ENCODE assay signal across 34 cellular contexts in the genomic region with DNA sequence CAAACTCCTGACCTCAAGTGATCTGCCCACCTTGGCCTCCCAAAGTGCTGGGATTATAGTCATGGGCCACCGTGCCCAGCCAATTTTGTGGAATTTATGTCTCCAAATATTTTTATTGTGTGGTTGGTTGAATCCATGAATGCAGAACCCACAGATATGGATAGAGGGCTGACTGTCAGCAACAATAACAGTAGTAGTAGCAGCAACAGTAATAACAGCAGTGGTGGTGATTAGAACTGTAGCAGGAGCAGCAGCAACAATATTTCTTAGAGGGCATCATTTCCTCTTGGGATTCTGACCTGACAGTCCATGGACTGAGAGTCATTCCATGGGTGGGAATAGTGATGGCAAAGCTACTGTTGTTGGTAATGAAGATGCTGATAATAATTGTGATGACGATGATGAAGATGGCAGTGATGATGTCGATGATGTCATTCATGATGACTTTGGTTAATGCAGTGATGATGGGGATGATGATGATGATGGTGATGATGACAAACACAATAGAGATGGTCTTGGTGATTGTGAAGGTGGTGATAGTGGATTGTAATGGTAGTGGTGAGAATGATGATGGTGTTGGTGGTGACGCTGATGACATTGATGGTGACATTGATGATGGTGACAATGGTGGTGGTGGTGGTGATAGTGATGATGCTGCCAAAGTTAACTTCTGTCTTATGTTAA.
"Had no signal": no experiment of that assay in that cellular context is flagged by ENCODE, and none has a peak within 500 bp of the region (broad histone marks: within the 10 kb centered on the region; RNA-seq: fewer than 3 reads in every experiment).

No MANE protein-coding gene starts in this region.

- H3K9me3 Mint-ChIP-seq: activated CD4-positive, alpha-beta memory T cell treated with anti-CD3 and anti-CD28 coated beads, Interleukin-2, amount 10 ng/mL, durations not matched to agents 7 days and 5 days; effector memory CD8-positive, alpha-beta T cell had no signal

- H2AFZ ChIP-seq: hepatocyte had no signal

- DNase-seq: activated CD4-positive, alpha-beta memory T cell treated with anti-CD3 and anti-CD28 coated beads, Interleukin-2, amount 10 ng/mL, durations not matched to agents 7 days and 5 days; activated CD4-positive, alpha-beta T cell treated with anti-CD3 and anti-CD28 coated beads, Interleukin-2, amount 10 ng/mL, durations not matched to agents 24 days and 14 days; activated effector memory CD4-positive, alpha-beta T cell treated with Interleukin-2 at 50 U/mL for 16 hours; activated naive CD4-positive, alpha-beta T cell treated with anti-CD3 and anti-CD28 coated beads, Interleukin-2, amount 50 U/mL, for 16 hours; activated T-cell treated with anti-CD3 and anti-CD28 coated beads, Interleukin-2, amount 50 U/mL, for 72 hours; aorta; body of pancreas; cerebellar nuclear complex; effector memory CD8-positive, alpha-beta T cell; erythroblast; kidney; left colon; mammary epithelial cell; naive B cell; nephron progenitor cell; nucleus accumbens; pancreas; psoas muscle; stimulated activated CD4-positive, alpha-beta T cell treated with anti-CD3 and anti-CD28 coated beads, Interleukin-1b, Interleukin-23, amount 100 ng/mL, for 48 hours; stimulated activated CD4-positive, alpha-beta T cell treated with anti-CD3 and anti-CD28 coated beads, Interleukin-4, amount 100 ng/mL, for 4 hours; stimulated activated CD8-positive, alpha-beta memory T cell treated with anti-CD3 and anti-CD28 coated beads, Interleukin-4, amount 100 ng/mL, for 48 hours; stimulated activated naive B cell treated with anti-CD40 and anti-IgM and Interleukin-4, amounts not matched to agents 10 μg/mL and 1 μg/mL and 100 μg/mL, for 72 hours; T-helper 17 cell; T1000; WERI-Rb-1 had no signal

- H3K4me2 ChIP-seq: hepatocyte, smooth muscle cell had no signal

- H3K4me1 ChIP-seq: pancreas, psoas muscle had no signal

- H3K27me3 Mint-ChIP-seq: effector memory CD8-positive, alpha-beta T cell; naive B cell; stimulated activated naive B cell treated with anti-CD40 and anti-IgM and Interleukin-4, amounts not matched to agents 10 μg/mL and 1 μg/mL and 100 μg/mL, for 72 hours; T-helper 17 cell had no signal

- H3K27ac ChIP-seq: body of pancreas, cardiac muscle cell, coronary artery, gastroesophageal sphincter, hepatocyte, pancreas, psoas muscle, tibial nerve, WERI-Rb-1 had no signal

- H3K27ac Mint-ChIP-seq: activated CD4-positive, alpha-beta memory T cell treated with anti-CD3 and anti-CD28 coated beads, Interleukin-2, amount 10 ng/mL, durations not matched to agents 7 days and 5 days; activated CD4-positive, alpha-beta T cell treated with anti-CD3 and anti-CD28 coated beads, Interleukin-2, amount 10 ng/mL, durations not matched to agents 24 days and 14 days; activated T-cell treated with anti-CD3 and anti-CD28 coated beads, Interleukin-2, amount 50 U/mL, for 72 hours; effector memory CD8-positive, alpha-beta T cell; mesothelial cell of epicardium; nephron progenitor cell; stimulated activated naive B cell treated with anti-CD40 and anti-IgM and Interleukin-4, amounts not matched to agents 10 μg/mL and 1 μg/mL and 100 μg/mL, for 72 hours; T-helper 17 cell had no signal

- H3K4me3 Mint-ChIP-seq: activated CD4-positive, alpha-beta memory T cell treated with anti-CD3 and anti-CD28 coated beads, Interleukin-2, amount 10 ng/mL, durations not matched to agents 7 days and 5 days; activated CD4-positive, alpha-beta T cell treated with anti-CD3 and anti-CD28 coated beads, Interleukin-2, amount 10 ng/mL, durations not matched to agents 24 days and 14 days; activated T-cell treated with anti-CD3 and anti-CD28 coated beads, Interleukin-2, amount 50 U/mL, for 72 hours; effector memory CD8-positive, alpha-beta T cell; mesothelial cell of epicardium; naive B cell; nephron progenitor cell; stimulated activated naive B cell treated with anti-CD40 and anti-IgM and Interleukin-4, amounts not matched to agents 10 μg/mL and 1 μg/mL and 100 μg/mL, for 72 hours; T-helper 17 cell had no signal

- H3K4me1 Mint-ChIP-seq: activated CD4-positive, alpha-beta T cell treated with anti-CD3 and anti-CD28 coated beads, Interleukin-2, amount 10 ng/mL, durations not matched to agents 24 days and 14 days; mesothelial cell of epicardium had no signal

- ATAC-seq: activated CD4-positive, CD25-positive, alpha-beta regulatory T cell treated with anti-CD3 and anti-CD28 coated beads, Interleukin-2, amount 50 U/mL, for 24 hours; body of pancreas; effector memory CD8-positive, alpha-beta T cell; gastroesophageal sphincter; left colon; pancreas; psoas muscle; SK-N-SH treated with all-trans-retinoic acid at 6 μM for 48 hours; stimulated activated naive B cell treated with anti-CD40 and anti-IgM and Interleukin-4, amounts not matched to agents 10 μg/mL and 1 μg/mL and 100 μg/mL, for 72 hours; T-helper 17 cell had no signal

- H3K36me3 Mint-ChIP-seq: mesothelial cell of epicardium, naive B cell had no signal

- H3K27me3 ChIP-seq: body of pancreas, cardiac muscle cell, gastroesophageal sphincter, hepatocyte, pancreas, tibial nerve had no signal

- H3K4me3 ChIP-seq: body of pancreas, cardiac muscle cell, coronary artery, gastroesophageal sphincter, hepatocyte, pancreas, psoas muscle, smooth muscle cell, tibial nerve had no signal

- H3K36me3 ChIP-seq: cardiac muscle cell, gastroesophageal sphincter, pancreas, tibial nerve, WERI-Rb-1 had no signal

- H3K9me3 ChIP-seq: body of pancreas, pancreas, psoas muscle had no signal

- H3K79me2 ChIP-seq: hepatocyte had no signal
